26 cellular contexts compared by ENCODE assay signal in genomic region chr18:29873211-29873610, GRCh38.
A peak's percentile ranks its signal among the peaks of the same experiment; 100 is the strongest.
DNase-seq lines count a peak whose midpoint lies in the region; ATAC-seq, FAIRE-seq and TF ChIP-seq lines count a peak whose summit lies in the region.
"Had no signal": no experiment of that assay in that cellular context is flagged by ENCODE, and none has a peak within 500 bp of the region (broad histone marks: within the 10 kb centered on the region; RNA-seq: fewer than 3 reads in every experiment).

No MANE protein-coding gene starts in this region.

- H2BK5ac ChIP-seq in H1 (ENCODE audit: low read depth, low read length) (no peak overlapping the region), mesendoderm (ENCODE audit: low read length) (no peak overlapping the region)

- H3K27me3 ChIP-seq in H1 (replicated peaks in 1 of 4; ENCODE audit: control insufficient read depth in 3 of 4, extremely low read depth in 1 of 4, insufficient read depth in 3 of 4, low read length in 3 of 4), result no peaks in the 10 kb centered on the region
- H3K27me3 ChIP-seq in mesendoderm (ENCODE audit: insufficient read depth, low read length, poor library complexity), result no peaks in the 10 kb centered on the region
- no peaks in the 10 kb centered on the region for H3K27me3 ChIP-seq in right lobe of liver
- H3K27me3 ChIP-seq: BE2C, BLaER1 had no signal

- H2BK12ac ChIP-seq in H1 (ENCODE audit: low read depth, low read length), result no peak overlapping the region

- no peak overlapping the region for H2AFZ ChIP-seq in H1 (ENCODE audit: low read length)

- no peak for TF ChIP-seq EP300 in H1 (IDR thresholded peaks at IDR 0.05; ENCODE audit: borderline replicate concordance in 1 of 2, low read depth in 2 of 2, low read length in 2 of 2)

- no peak for FAIRE-seq in H1 (lab: Jason Lieb, UNC)
- FAIRE-seq: A204.1, GM12878, GM12892, GM18507 had no signal

- CTCF ChIA-PET in H1 (lab: Charles Lee; ENCODE audit: partially characterized antibody), result interaction anchor here (0.9 to 2.4 kb wide), 4 partner anchors 8 to 408 kb away, joined by 5 to 28 read pairs (median 11); no protein-coding TSS in a partner anchor

- TF ChIP-seq POLR2A in H1 (IDR thresholded peaks at IDR 0.05; ENCODE audit: control extremely low read depth in 1 of 2, low read depth in 2 of 2, low read length in 2 of 2) (no peak), right lobe of liver (IDR thresholded peaks at IDR 0.05) (no peak)

- H3K36me3 ChIP-seq in H1 (ENCODE audit: control insufficient read depth in 2 of 4, insufficient read depth in 4 of 4, low read length in 3 of 4), result no peaks in the 10 kb centered on the region
- H3K36me3 ChIP-seq in mesendoderm (ENCODE audit: control insufficient read depth, insufficient read depth, low read length), result no peaks in the 10 kb centered on the region
- H3K36me3 ChIP-seq in right lobe of liver, result no peaks in the 10 kb centered on the region
- H3K36me3 ChIP-seq: BE2C, BLaER1 had no signal

- TF ChIP-seq CTCF in H1 (IDR thresholded peaks at IDR 0.05; ENCODE audit: control extremely low read depth in 1 of 3, insufficient read depth in 1 of 3, low read depth in 1 of 3, low read length in 3 of 3) (no peak), right lobe of liver (IDR thresholded peaks at IDR 0.05) (no peak)

- H2BK20ac ChIP-seq in H1 (ENCODE audit: low read length), result no peak overlapping the region

- no peaks in the 10 kb centered on the region for H4K20me1 ChIP-seq in H1 (replicated peaks in 1 of 2; ENCODE audit: control insufficient read depth in 1 of 2, insufficient read depth in 2 of 2, low read length in 2 of 2)
- H4K20me1 ChIP-seq: BLaER1 had no signal

- no peaks in the 10 kb centered on the region; a peak in 1 of 7 replicates for H3K4me1 ChIP-seq in H1 (replicated peaks in 1 of 4; ENCODE audit: control insufficient read depth in 3 of 4, insufficient read depth in 4 of 4, low read length in 3 of 4)
- no peaks in the 10 kb centered on the region for H3K4me1 ChIP-seq in mesendoderm (ENCODE audit: control insufficient read depth, low read depth, low read length)
- no peaks in the 10 kb centered on the region for H3K4me1 ChIP-seq in right lobe of liver
- H3K4me1 ChIP-seq: BE2C, BLaER1 had no signal

- H3K23me2 ChIP-seq in H1 (ENCODE audit: low read depth, low read length), result no peaks in the 10 kb centered on the region; the same call in 1 of the 2 replicates

- H3K79me2 ChIP-seq in H1 (ENCODE audit: control insufficient read depth in 1 of 2, insufficient read depth in 2 of 2, low read length in 2 of 2) (no peaks in the 10 kb centered on the region), mesendoderm (ENCODE audit: control insufficient read depth, insufficient read depth, low read length) (no peaks in the 10 kb centered on the region)

- H3K27ac ChIP-seq in H1 (ENCODE audit: low read depth, low read length) (no peak overlapping the region), mesendoderm (ENCODE audit: low read depth, low read length) (no peak overlapping the region), right lobe of liver (no peak overlapping the region)
- H3K27ac ChIP-seq: BLaER1 had no signal

- no peak overlapping the region for H3K56ac ChIP-seq in H1 (replicated peaks; ENCODE audit: insufficient read length, low read depth, low read length)
- no peak overlapping the region for H3K56ac ChIP-seq in mesendoderm (ENCODE audit: low read length)

- no peak overlapping the region for H2BK15ac ChIP-seq in H1 (ENCODE audit: low read length)
- no peak overlapping the region for H2BK15ac ChIP-seq in mesendoderm (replicated peaks; ENCODE audit: low read depth)

- H2BK120ac ChIP-seq in H1 (replicated peaks; ENCODE audit: low read depth, low read length) (no peak overlapping the region), mesendoderm (ENCODE audit: low read depth, low read length) (no peak overlapping the region)

- ATAC-seq in right lobe of liver, result no peak
- ATAC-seq: GM12878 had no signal

- H4K91ac ChIP-seq in H1 (replicated peaks; ENCODE audit: insufficient read length, low read length), result no peak overlapping the region

- DNase-seq in H1 (ENCODE audit: low read depth in 1 of 2, low spot score in 2 of 2), result no peak
- peak; percentile 27 for DNase-seq in mesendoderm
- DNase-seq in posterior vena cava (ENCODE audit: low spot score), result peak; percentile 32
- DNase-seq in SKM-1 (lab: John Stamatoyannopoulos, UW; ENCODE audit: unreplicated experiment), result no peak
- DNase-seq in right lobe of liver, result no peak
- DNase-seq in occipital lobe (lab: John Stamatoyannopoulos, UW), result no peak
- DNase-seq: 8988T; ACHN; BE2C; C1 segment of cervical spinal cord; CD4-positive, alpha-beta memory T cell; CD4-positive, CD25-positive, alpha-beta regulatory T cell; CD8-positive, alpha-beta memory T cell; COR-L47; DMS 273 treated with DMSO at 0.1 percent for 48 hours; DMS153; DMS53; DMS79; DND-41; EL; GDM1 had no signal

- POLR2A ChIA-PET in H1 (lab: Charles Lee; ENCODE audit: partially characterized antibody), result no interaction called here

- 91% methylated on average over 8 of the region's 8 CpGs; no CpG with 5 or more reads in 1 of the 2 experiments for WGBS in H1 (ENCODE audit: extremely low coverage in 1 of 2, insufficient coverage in 1 of 2, insufficient read length in 1 of 2, insufficient replicate concordance in 2 of 2, low coverage in 1 of 2, low lambda C conversion rate in 2 of 2, missing lambda C conversion rate in 1 of 2), 2 experiments
- WGBS in mesendoderm (ENCODE audit: extremely low coverage, insufficient coverage, low lambda C conversion rate), result no CpG with 5 or more reads among the region's 8 CpGs
- WGBS in right lobe of liver (ENCODE audit: insufficient coverage, low coverage, low lambda C conversion rate, missing lambda C conversion rate), result 58% methylated on average over 7 of the region's 8 CpGs

- H2AK5ac ChIP-seq in H1 (ENCODE audit: low read depth, low read length) (no peak overlapping the region), mesendoderm (ENCODE audit: low read length) (no peak overlapping the region)

- H3K23ac ChIP-seq in H1 (ENCODE audit: insufficient read length), result no peak overlapping the region
- no peak overlapping the region for H3K23ac ChIP-seq in mesendoderm (ENCODE audit: low read length)

- no peak overlapping the region for H3K18ac ChIP-seq in H1 (ENCODE audit: extremely low read depth, low read length)
- H3K18ac ChIP-seq in mesendoderm (ENCODE audit: low read length), result no peak overlapping the region

- H3K79me1 ChIP-seq in H1 (ENCODE audit: low read depth, low read length), result no peaks in the 10 kb centered on the region
- H3K79me1 ChIP-seq in mesendoderm (ENCODE audit: low read length), result no peaks in the 10 kb centered on the region

- peak overlapping the region; percentile 47; the same call in 1 of the 2 replicates for H4K8ac ChIP-seq in H1 (ENCODE audit: extremely low read depth, insufficient read depth, low read length)
- H4K8ac ChIP-seq in mesendoderm (ENCODE audit: low read depth, low read length), result no peak overlapping the region

- H4K5ac ChIP-seq in H1 (ENCODE audit: insufficient read length, low read depth, low read length) (no peak overlapping the region), mesendoderm (ENCODE audit: low read length) (no peak overlapping the region)

- H3K4ac ChIP-seq in H1 (replicated peaks; ENCODE audit: insufficient read length, low read depth, low read length) (no peak overlapping the region), mesendoderm (ENCODE audit: low read depth, low read length) (no peak overlapping the region)

- no peak overlapping the region for H3K4me3 ChIP-seq in H1 (ENCODE audit: extremely low read depth in 1 of 4, insufficient read depth in 2 of 4, low read depth in 3 of 4, low read length in 4 of 4)
- H3K4me3 ChIP-seq in mesendoderm (ENCODE audit: low read length), result no peak overlapping the region
- no peak overlapping the region for H3K4me3 ChIP-seq in right lobe of liver
- H3K4me3 ChIP-seq: BLaER1, GM12878 had no signal

- no peak for TF ChIP-seq RAD21 in H1 (IDR thresholded peaks at IDR 0.05 in 1 of 2, conservative IDR thresholded peaks at IDR 0.05 in 1 of 2; ENCODE audit: low read depth in 2 of 2, low read length in 2 of 2)

- no peak overlapping the region for H3K9ac ChIP-seq in H1 (replicated peaks in 1 of 4; ENCODE audit: extremely low read depth in 1 of 4, low read depth in 3 of 4, low read length in 3 of 4)
- H3K9ac ChIP-seq in mesendoderm (ENCODE audit: low read length), result no peak overlapping the region
- H3K9ac ChIP-seq: BLaER1 had no signal

- H3K14ac ChIP-seq in H1 (ENCODE audit: insufficient read length), result no peak overlapping the region

- intact Hi-C loops in posterior vena cava (cut with DNase I) (no loop called here), right lobe of liver (cut with DNase I) (no loop called here)

- no peak overlapping the region for H3K4me2 ChIP-seq in H1 (ENCODE audit: insufficient read depth in 1 of 2, low read depth in 2 of 2, low read length in 2 of 2)
- H3K4me2 ChIP-seq in mesendoderm (ENCODE audit: low read length), result no peak overlapping the region
- H3K4me2 ChIP-seq: BLaER1 had no signal

- peaks cover 0 to 3% of the 10 kb centered on the region in 2 experiments; a peak in 1 of 4 replicates for H3K9me3 ChIP-seq in H1 (ENCODE audit: insufficient read depth in 2 of 2, low read depth in 1 of 2, low read length in 1 of 2)
- no peaks in the 10 kb centered on the region for H3K9me3 ChIP-seq in right lobe of liver
- H3K9me3 ChIP-seq: BE2C had no signal

TF ChIP-seq in H1, 55 proteins besides CTCF, POLR2A, EP300 and RAD21:
- TF ChIP-seq POU5F1 (IDR thresholded peaks at IDR 0.05; ENCODE audit: low read depth, low read length) (no peak), SAP30 (IDR thresholded peaks at IDR 0.05; ENCODE audit: insufficient read depth, insufficient replicate concordance, low read length) (no peak), BRCA1 (IDR thresholded peaks at IDR 0.05; ENCODE audit: low read depth, low read length) (no peak), HDAC2 (IDR thresholded peaks at IDR 0.05; ENCODE audit: borderline replicate concordance in 1 of 2, low read depth in 2 of 2, low read length in 2 of 2) (no peak), SP1 (IDR thresholded peaks at IDR 0.05; ENCODE audit: low read depth, low read length) (no peak), POLR2AphosphoS5 (IDR thresholded peaks at IDR 0.05; ENCODE audit: low read depth, low read length) (no peak), SUZ12 (IDR thresholded peaks at IDR 0.05; ENCODE audit: low read length) (no peak), GTF2F1 (IDR thresholded peaks at IDR 0.05; ENCODE audit: borderline replicate concordance, low read depth, low read length) (no peak)

Comparison
In these comparisons a context has a peak if more than half of its experiments do, and no peak if none do; other contexts are left out.
1. DNase-seq: peak in mesendoderm (single experiment) and posterior vena cava (single experiment); none in H1 (0 of 2), SKM-1 (single experiment), right lobe of liver (0 of 3) and occipital lobe (single experiment).